8 cellular contexts compared by ENCODE assay signal in genomic region chr5:139458580-139459407, GRCh38. TPM values are rescaled to one million over a fixed set of nuclear protein-coding genes. Genes with fewer than 3 reads are reported as not detected.
DNase-seq lines count a peak whose midpoint lies in the region; ATAC-seq, FAIRE-seq and TF ChIP-seq lines count a peak whose summit lies in the region.

No MANE protein-coding gene starts in this region.

- peak; percentile 89 for FAIRE-seq in GM12892 (lab: Jason Lieb, UNC)

- peak; percentile 51 for ATAC-seq in HG02870 (IDR thresholded peaks at IDR 0.05; ENCODE audit: unreplicated experiment)
- peak; percentile 65 for ATAC-seq in upper lobe of right lung

- no peak for TF ChIP-seq CTCF in upper lobe of right lung (IDR thresholded peaks at IDR 0.05)

- TF ChIP-seq POLR2A in GM12892 (IDR thresholded peaks at IDR 0.05; ENCODE audit: low read depth, low read length), result no peak

- H3K4me3 ChIP-seq in upper lobe of right lung, result peak overlapping the region; percentile 0

- no peaks in the 10 kb centered on the region for H3K36me3 ChIP-seq in upper lobe of right lung

- peaks cover 14% of the 10 kb centered on the region for H3K4me1 ChIP-seq in upper lobe of right lung

- peak; percentile 63 for DNase-seq in GM12892 (ENCODE audit: insufficient read length)
- peak; percentile 56 to 94 (median 74) for DNase-seq in T-helper 1 cell
- peak; percentile 76 for DNase-seq in astrocyte of the hippocampus (ENCODE audit: low read depth, low spot score)
- peak; percentile 57 for DNase-seq in myocyte (ENCODE audit: low read depth)
- DNase-seq in upper lobe of right lung, result no peak
- DNase-seq in HPDE6-E6E7 (ENCODE audit: extremely low spot score), result no peak
- DNase-seq in NCI-H1105 (lab: John Stamatoyannopoulos, UW), result no peak

- H3K9me3 ChIP-seq in upper lobe of right lung, result no peaks in the 10 kb centered on the region

- H3K27me3 ChIP-seq in upper lobe of right lung, result no peaks in the 10 kb centered on the region

- peak overlapping the region; percentile 66 for H3K27ac ChIP-seq in upper lobe of right lung

- intact Hi-C loops in upper lobe of right lung (cut with DNase I), result no loop called here

RNA-seq across cellular contexts. Expression of gene ECSCR, which starts 3.7 kb away (rescaled TPM):
- polyA plus RNA-seq in GM12892 (2012; ENCODE audit: missing spikeins), result not detected
- not detected in 2 replicates for total RNA-seq in myocyte
- polyA plus RNA-seq in myocyte (2012), result not detected
- total RNA-seq in upper lobe of right lung, result 47.2 TPM

RNA-seq across cellular contexts. Expression of gene SMIM33, which starts 12.0 kb away (rescaled TPM):
- not detected for polyA plus RNA-seq in GM12892 (2012; ENCODE audit: missing spikeins)
- not detected in 2 replicates for total RNA-seq in myocyte
- 0.03 TPM for polyA plus RNA-seq in myocyte (2012)
- not detected for total RNA-seq in upper lobe of right lung

RNA-seq across cellular contexts. Expression of gene DNAJC18, which starts 19.5 kb away (rescaled TPM):
- polyA plus RNA-seq in GM12892 (2012; ENCODE audit: missing spikeins), result 14.0 TPM
- total RNA-seq in myocyte (7.9 and 9.9 TPM in 2 replicates), upper lobe of right lung (11.9 TPM)
- 12.5 TPM for polyA plus RNA-seq in myocyte (2012)

RNA-seq across cellular contexts. Expression of gene STING1, which starts 23.8 kb away (rescaled TPM):
- 2.9 TPM for polyA plus RNA-seq in GM12892 (2012; ENCODE audit: missing spikeins)
- 22.0 and 79.1 TPM in 2 replicates for total RNA-seq in myocyte
- polyA plus RNA-seq in myocyte (2012), result 52.6 TPM
- 102 TPM for total RNA-seq in upper lobe of right lung

RNA-seq across cellular contexts. Expression of gene SPATA24, which starts 54.9 kb away (rescaled TPM):
- 11.5 TPM for polyA plus RNA-seq in GM12892 (2012; ENCODE audit: missing spikeins)
- total RNA-seq in myocyte (11.0 and 16.4 TPM in 2 replicates), upper lobe of right lung (4.5 TPM)
- 7.4 TPM for polyA plus RNA-seq in myocyte (2012)

Comparison
In these comparisons a context has a peak if more than half of its experiments do, and no peak if none do; other contexts are left out.
1. DNase-seq: peak in GM12892 (single experiment), T-helper 1 cell (5 of 5), astrocyte of the hippocampus (single experiment) and myocyte (single experiment); none in upper lobe of right lung (single experiment), HPDE6-E6E7 (single experiment) and NCI-H1105 (single experiment).
2. RNA of gene ECSCR, which starts 3.7 kb away (total RNA-seq): 47.2 TPM in upper lobe of right lung (single experiment); not detected in myocyte; every median in the first group is over 10 times any median in the second.